In the genomic region with DNA sequence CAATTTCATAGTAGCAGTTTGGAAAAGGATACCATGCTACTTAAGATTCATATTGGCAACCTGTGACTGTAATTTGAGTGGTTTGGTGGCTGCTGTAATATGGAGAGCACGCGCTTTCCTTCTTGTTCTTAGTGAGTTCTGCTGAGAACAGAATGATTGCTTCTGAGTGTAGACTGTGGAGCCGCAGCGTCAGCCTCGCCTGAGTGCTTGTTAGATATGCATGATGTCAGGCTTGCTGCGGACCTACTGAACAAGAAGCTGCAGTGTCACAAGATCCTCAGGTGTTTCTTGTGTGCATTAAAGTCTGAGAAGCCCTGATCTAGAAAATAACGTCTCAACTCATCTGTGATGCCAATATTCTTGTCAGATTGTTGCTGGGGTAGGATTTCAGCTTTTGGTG, we compare ENCODE assay signal across 13 cellular contexts.
DNase-seq lines count a peak whose midpoint lies in the region; ATAC-seq and TF ChIP-seq lines count a peak whose summit lies in the region.
"Had no signal": no experiment of that assay in that cellular context is flagged by ENCODE, and none has a peak within 500 bp of the region (broad histone marks: within the 10 kb centered on the region; RNA-seq: fewer than 3 reads in every experiment).

No MANE protein-coding gene starts in this region.

- H2BK120ac ChIP-seq in mesenchymal stem cell (ENCODE audit: low read depth, low read length), result no peak overlapping the region

- H3K4ac ChIP-seq in mesenchymal stem cell (ENCODE audit: low read depth in 1 of 2, low read length in 2 of 2), result peak overlapping the region in 1 of 2 experiments; percentile 52

- peaks cover 8% of the 10 kb centered on the region for H3K79me1 ChIP-seq in mesenchymal stem cell (replicated peaks; ENCODE audit: low read length, poor library complexity, severe bottlenecking)

- no peak overlapping the region for H3K9ac ChIP-seq in mesenchymal stem cell (ENCODE audit: low read length)

- H2BK5ac ChIP-seq in mesenchymal stem cell (ENCODE audit: low read depth, low read length, poor library complexity, severe bottlenecking), result no peak overlapping the region

- peak overlapping the region; percentile 51 for H3K4me2 ChIP-seq in mesenchymal stem cell (ENCODE audit: low read length, poor library complexity, severe bottlenecking)

- ATAC-seq in GM21367 (IDR thresholded peaks at IDR 0.05; ENCODE audit: unreplicated experiment) (no peak), HG03469 (IDR thresholded peaks at IDR 0.05; ENCODE audit: unreplicated experiment) (no peak)
- ATAC-seq in natural killer cell treated with Interleukin-12 subunit alpha and Interleukin-12 subunit beta and Interleukin-15 and Interleukin-18, amount 100 ng/mL, for 72 hours, result no peak

- no peak overlapping the region for H3K27ac Mint-ChIP-seq in natural killer cell treated with Interleukin-12 subunit alpha and Interleukin-12 subunit beta and Interleukin-15 and Interleukin-18, amount 100 ng/mL, for 72 hours

- 61% methylated on average over 6 of the region's 7 CpGs for WGBS in mesenchymal stem cell

- H3K9me3 ChIP-seq in mesenchymal stem cell (ENCODE audit: control insufficient read depth, low read length), result no peaks in the 10 kb centered on the region
- H3K9me3 ChIP-seq: spleen had no signal

- H3K23ac ChIP-seq in mesenchymal stem cell (ENCODE audit: low read length in 2 of 2), result no peak overlapping the region

- in situ Hi-C loops in ACHN (cut with HindIII; ENCODE audit: low pct_ligation_motif_present, low pct_unique_long_range_greater_than_20kb, low sequenced_read_pairs), result loop anchor here (25.0 kb wide), 1 partner anchor 143 kb away; the partner anchor contains the start of gene ARHGAP42

- H3K36me3 ChIP-seq in mesenchymal stem cell (ENCODE audit: control insufficient read depth in 1 of 2, insufficient read depth in 2 of 2, low read depth in 1 of 2, low read length in 2 of 2), result no peaks in the 10 kb centered on the region
- H3K36me3 ChIP-seq: spleen had no signal

- H3K4me1 Mint-ChIP-seq in natural killer cell treated with Interleukin-12 subunit alpha and Interleukin-12 subunit beta and Interleukin-15 and Interleukin-18, amount 100 ng/mL, for 72 hours (ENCODE audit: low read depth in 2 of 2), result peaks cover 3 to 4% of the 10 kb centered on the region in 2 donors
- H3K4me1 Mint-ChIP-seq: central memory CD8-positive, alpha-beta T cell had no signal

- no peak overlapping the region for H3K4me3 Mint-ChIP-seq in natural killer cell treated with Interleukin-12 subunit alpha and Interleukin-12 subunit beta and Interleukin-15 and Interleukin-18, amount 100 ng/mL, for 72 hours
- H3K4me3 Mint-ChIP-seq: central memory CD8-positive, alpha-beta T cell had no signal

- H3K18ac ChIP-seq in mesenchymal stem cell (ENCODE audit: low read depth in 1 of 2, low read length in 2 of 2), result peak overlapping the region in 1 of 2 experiments; percentile 77

- H3K4me3 ChIP-seq in epithelial cell of esophagus (ENCODE audit: low read length) (no peak overlapping the region), mesenchymal stem cell (ENCODE audit: insufficient read depth in 1 of 2, low read depth in 1 of 2, low read length in 2 of 2) (no peak overlapping the region)
- H3K4me3 ChIP-seq: spleen had no signal

- no peak for TF ChIP-seq CTCF in epithelial cell of esophagus (IDR thresholded peaks at IDR 0.05; ENCODE audit: insufficient read depth, low read depth, low read length, missing control alignments)

- no peak overlapping the region for H4K91ac ChIP-seq in mesenchymal stem cell (ENCODE audit: low read length)

- H3K14ac ChIP-seq in mesenchymal stem cell (ENCODE audit: low read length in 2 of 2), result peak overlapping the region in 1 of 2 experiments; percentile 36

- DNase-seq in ACHN (peak; percentile 84), NCI-H1436 treated with DMSO at 0.1 percent for 48 hours (lab: John Stamatoyannopoulos, UW) (peak; percentile 46), epithelial cell of esophagus (ENCODE audit: low read depth) (peak; percentile 16), mesenchymal stem cell (peak; percentile 51), NCI-H1048 (lab: John Stamatoyannopoulos, UW) (no peak)
- no peak for DNase-seq in natural killer cell treated with Interleukin-12 subunit alpha and Interleukin-12 subunit beta and Interleukin-15 and Interleukin-18, amount 100 ng/mL, for 72 hours (ENCODE audit: low spot score)
- DNase-seq: activated CD8-positive, alpha-beta memory T cell treated with anti-CD3 and anti-CD28 coated beads for 24 hours; activated naive CD4-positive, alpha-beta T cell; KBM-7; spleen had no signal

- no peaks in the 10 kb centered on the region for H3K36me3 Mint-ChIP-seq in natural killer cell treated with Interleukin-12 subunit alpha and Interleukin-12 subunit beta and Interleukin-15 and Interleukin-18, amount 100 ng/mL, for 72 hours

- H2AK5ac ChIP-seq in mesenchymal stem cell (ENCODE audit: low read length, severe bottlenecking), result peak overlapping the region; percentile 99

- H3K9me3 Mint-ChIP-seq in natural killer cell treated with Interleukin-12 subunit alpha and Interleukin-12 subunit beta and Interleukin-15 and Interleukin-18, amount 100 ng/mL, for 72 hours, result no peaks in the 10 kb centered on the region

- no peaks in the 10 kb centered on the region for H3K27me3 Mint-ChIP-seq in natural killer cell treated with Interleukin-12 subunit alpha and Interleukin-12 subunit beta and Interleukin-15 and Interleukin-18, amount 100 ng/mL, for 72 hours
- H3K27me3 Mint-ChIP-seq: central memory CD8-positive, alpha-beta T cell had no signal

- no peak overlapping the region for H4K8ac ChIP-seq in mesenchymal stem cell (ENCODE audit: low read length)

- peak overlapping the region; percentile 25 to 96 for H2BK12ac ChIP-seq in mesenchymal stem cell (ENCODE audit: low read length in 2 of 2)

- H3K4me1 ChIP-seq in mesenchymal stem cell (ENCODE audit: control insufficient read depth, insufficient read depth, low read depth, low read length), result peaks cover 20% of the 10 kb centered on the region
- H3K4me1 ChIP-seq: spleen had no signal

- no peak overlapping the region for H2AFZ ChIP-seq in mesenchymal stem cell (ENCODE audit: low read depth, low read length)

- peak overlapping the region; percentile 92 for H3K27ac ChIP-seq in mesenchymal stem cell (ENCODE audit: low read length, poor library complexity, severe bottlenecking)
- H3K27ac ChIP-seq: spleen had no signal

- H3K27me3 ChIP-seq in mesenchymal stem cell (ENCODE audit: control insufficient read depth in 1 of 2, insufficient read depth in 1 of 2, low read length in 2 of 2), result no peaks in the 10 kb centered on the region
- H3K27me3 ChIP-seq: spleen had no signal

- H2BK15ac ChIP-seq in mesenchymal stem cell (ENCODE audit: low read depth, poor library complexity, severe bottlenecking), result no peak overlapping the region

Comparison
In these comparisons a context has a peak if more than half of its experiments do, and no peak if none do; other contexts are left out.
1. DNase-seq: peak in ACHN (single experiment), NCI-H1436 treated with DMSO at 0.1 percent for 48 hours (single experiment), epithelial cell of esophagus (single experiment) and mesenchymal stem cell (single experiment); none in natural killer cell treated with Interleukin-12 subunit alpha and Interleukin-12 subunit beta and Interleukin-15 and Interleukin-18, amount 100 ng/mL, for 72 hours (single experiment) and NCI-H1048 (single experiment).